Comparison of ENCODE assay signal across 22 cellular contexts in genomic region chr7:69091476-69091875, GRCh38.
"Had no signal": no experiment of that assay in that cellular context is flagged by ENCODE, and none has a peak within 500 bp of the region (broad histone marks: within the 10 kb centered on the region; RNA-seq: fewer than 3 reads in every experiment).

No MANE protein-coding gene starts in this region.

- H3K27ac ChIP-seq: ascending aorta, Peyer's patch had no signal

- H3K4me1 ChIP-seq: ascending aorta, Peyer's patch had no signal

- ATAC-seq: activated CD8-positive, alpha-beta memory T cell treated with anti-CD3 and anti-CD28 coated beads, Interleukin-2, amount 10 ng/mL, durations not matched to agents 7 days and 5 days; activated naive CD4-positive, alpha-beta T cell treated with anti-CD3 and anti-CD28 coated beads, Interleukin-2, amount 50 U/mL, for 72 hours; activated naive CD8-positive, alpha-beta T cell treated with anti-CD3 and anti-CD28 coated beads, Interleukin-2, amount 50 U/mL, for 24 hours; T-helper 17 cell had no signal

- H3K36me3 ChIP-seq: ascending aorta, Peyer's patch had no signal

- H3K9me3 ChIP-seq: ascending aorta had no signal

- H3K4me3 ChIP-seq: ascending aorta, Peyer's patch had no signal

- H3K27me3 ChIP-seq: ascending aorta, Peyer's patch had no signal

- DNase-seq: activated B cell treated with CpG ODN at 0.5 μM for 24 hours; activated CD4-positive, alpha-beta T cell treated with anti-CD3 and anti-CD28 coated beads for 1 hour; activated CD4-positive, alpha-beta T cell treated with anti-CD3 and anti-CD28 coated beads, Interleukin-2, amount 10 ng/mL, durations not matched to agents 24 days and 14 days; activated CD4-positive, alpha-beta T cell treated with anti-CD3 and anti-CD28 coated beads, Interleukin-2, amount 50 U/mL, for 48 hours; activated CD8-positive, alpha-beta memory T cell treated with anti-CD3 and anti-CD28 coated beads, Interleukin-2, amount 10 ng/mL, durations not matched to agents 7 days and 5 days; activated effector memory CD4-positive, alpha-beta T cell treated with Interleukin-2 at 50 U/mL for 16 hours; activated naive CD4-positive, alpha-beta T cell; activated naive CD8-positive, alpha-beta T cell treated with anti-CD3 and anti-CD28 coated beads, Interleukin-2, amount 50 U/mL, for 24 hours; activated T-cell treated with anti-CD3 and anti-CD28 coated beads, Interleukin-2, amount 50 U/mL, for 24 hours; amniotic stem cell; NCI-H1092 treated with DMSO at 0.1 percent for 48 hours; NCI-H1417 treated with DMSO at 0.1 percent for 48 hours; NCI-H2029; NCI-H2107; NCI-H226; NCI-H526 treated with DMSO at 0.1 percent for 48 hours; Peyer's patch; SHP77; T-helper 17 cell; T-helper 9 cell had no signal
